17 cellular contexts compared by ENCODE assay signal in the genomic region with DNA sequence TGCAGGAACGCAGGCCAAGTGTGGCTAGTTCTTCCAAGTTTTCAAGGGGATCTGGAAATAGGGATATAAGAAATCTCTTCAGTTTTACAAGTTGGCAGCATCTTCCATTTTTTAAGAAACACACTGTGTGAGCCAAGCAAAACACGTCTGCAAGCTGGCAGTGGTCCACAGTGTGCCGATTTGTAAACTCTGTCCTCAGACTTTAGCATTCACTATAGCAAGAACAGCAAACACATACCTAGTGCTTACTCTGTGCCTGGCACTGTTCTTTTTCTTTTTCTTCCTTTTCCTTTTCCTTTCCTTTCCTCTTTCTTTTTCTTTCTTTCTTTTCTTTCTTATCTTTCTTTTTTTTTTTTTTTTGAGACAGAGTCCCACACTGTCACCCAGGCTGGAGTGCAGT. TPM values are rescaled to one million over a fixed set of nuclear protein-coding genes. Genes with fewer than 3 reads are reported as not detected.
DNase-seq lines count a peak whose midpoint lies in the region; ATAC-seq and TF ChIP-seq lines count a peak whose summit lies in the region.
"Had no signal": no experiment of that assay in that cellular context is flagged by ENCODE, and none has a peak within 500 bp of the region (broad histone marks: within the 10 kb centered on the region; RNA-seq: fewer than 3 reads in every experiment).

No MANE protein-coding gene starts in this region.

- DNase-seq in MG63, result peak; percentile 88
- DNase-seq in choroid plexus epithelial cell (ENCODE audit: low read depth), result peak; percentile 74
- DNase-seq in iris pigment epithelial cell (ENCODE audit: low read depth), result peak; percentile 61
- DNase-seq in testis, result peak; percentile 84
- DNase-seq in NCI-H2171 (lab: John Stamatoyannopoulos, UW), result no peak
- DNase-seq in putamen (ENCODE audit: low spot score), result no peak
- DNase-seq in GM03348 (ENCODE audit: low spot score), result no peak
- DNase-seq: activated CD4-positive, alpha-beta T cell treated with anti-CD3 and anti-CD28 coated beads for 4 hours; central memory CD4-positive, alpha-beta T cell; COR-L47; NCI-H1436 treated with DMSO at 0.1 percent for 48 hours; NCI-H82; SK-N-SH; stimulated activated CD4-positive, alpha-beta T cell treated with anti-CD3 and anti-CD28 coated beads, Interleukin-1b, Interleukin-23, amount 100 ng/mL, for 48 hours had no signal

- H3K9me3 ChIP-seq in MG63, result no peaks in the 10 kb centered on the region
- no peaks in the 10 kb centered on the region for H3K9me3 ChIP-seq in testis
- H3K9me3 ChIP-seq: SK-N-SH had no signal

- TF ChIP-seq CTCF in choroid plexus epithelial cell (conservative IDR thresholded peaks at IDR 0.05; ENCODE audit: low read depth, low read length) (no peak), testis (IDR thresholded peaks at IDR 0.05) (no peak)

- no peak for ATAC-seq in HG03457 (IDR thresholded peaks at IDR 0.05; ENCODE audit: unreplicated experiment)
- ATAC-seq: GM23338 had no signal

- peak overlapping the region in 1 of 2 donors; percentile 97 for H3K27ac ChIP-seq in testis

- intact Hi-C loops in testis (cut with DNase I; ENCODE audit: low total_unique reads), result no loop called here

- H3K4me1 ChIP-seq in testis, result peaks cover 33% of the 10 kb centered on the region

- H3K36me3 ChIP-seq in MG63 (peaks cover 5% of the 10 kb centered on the region; the same call in 1 of the 2 replicates), testis (ENCODE audit: low read depth, missing control alignments) (no peaks in the 10 kb centered on the region)

- H3K27me3 ChIP-seq in MG63 (no peaks in the 10 kb centered on the region), testis (no peaks in the 10 kb centered on the region)

- 37 to 59% methylated on average over 3 of the region's 3 CpGs for WGBS in testis, 2 donors

- TF ChIP-seq POLR2A in testis (IDR thresholded peaks at IDR 0.05), result no peak

- H3K4me3 ChIP-seq in MG63, result no peak overlapping the region
- H3K4me3 ChIP-seq in choroid plexus epithelial cell (ENCODE audit: low read depth, low read length), result no peak overlapping the region
- H3K4me3 ChIP-seq in testis, result no peak overlapping the region
- H3K4me3 ChIP-seq: GM23338 had no signal

RNA-seq across cellular contexts. Expression of gene ORAI3, which starts 2.9 kb away (rescaled TPM):
- total RNA-seq in MG63 (2014; rRNA removed; shearing (Covaris generic); ENCODE audit: low replicate concordance), result 4.1 and 4.2 TPM in 2 replicates
- 10 to 100 TPM; 68.6 to 75.0 TPM for total RNA-seq in testis
- polyA plus RNA-seq in testis (ENCODE audit: insufficient read depth, low read depth, low replicate concordance), result 29.1 TPM

RNA-seq across cellular contexts. Expression of gene SETD1A, which starts 5.8 kb away (rescaled TPM):
- total RNA-seq in MG63 (2014; rRNA removed; shearing (Covaris generic); ENCODE audit: low replicate concordance), result 0.17 and 0.76 TPM in 2 replicates
- total RNA-seq in testis, result 10 to 100 TPM; 45.7 to 45.8 TPM
- polyA plus RNA-seq in testis (ENCODE audit: insufficient read depth, low read depth, low replicate concordance), result 41.4 TPM

RNA-seq across cellular contexts. Expression of gene FBXL19, which starts 28.4 kb away (rescaled TPM):
- total RNA-seq in MG63 (2014; rRNA removed; shearing (Covaris generic); ENCODE audit: low replicate concordance), result 19.5 and 31.2 TPM in 2 replicates
- 100 to 1,000 TPM; 142 to 149 TPM for total RNA-seq in testis
- 47.0 TPM for polyA plus RNA-seq in testis (ENCODE audit: insufficient read depth, low read depth, low replicate concordance)

RNA-seq across cellular contexts. Expression of gene HSD3B7, which starts 33.2 kb away (rescaled TPM):
- total RNA-seq in MG63 (2014; rRNA removed; shearing (Covaris generic); ENCODE audit: low replicate concordance), result 2.1 and 5.0 TPM in 2 replicates
- total RNA-seq in testis, result 1 to 10 TPM; 5.7 to 7.4 TPM
- polyA plus RNA-seq in testis (ENCODE audit: insufficient read depth, low read depth, low replicate concordance), result 8.9 TPM

RNA-seq across cellular contexts. Expression of gene CTF1, which starts 55.4 kb away (rescaled TPM):
- total RNA-seq in MG63 (2014; rRNA removed; shearing (Covaris generic); ENCODE audit: low replicate concordance), result not detected in 2 replicates
- total RNA-seq in testis, result 1 to 10 TPM; 5.9 to 9.0 TPM
- polyA plus RNA-seq in testis (ENCODE audit: insufficient read depth, low read depth, low replicate concordance), result 5.6 TPM
- total RNA-seq: HT-29 had no signal

Comparison
In these comparisons a context has a peak if more than half of its experiments do, and no peak if none do; other contexts are left out.
1. DNase-seq: peak in MG63 (single experiment), choroid plexus epithelial cell (single experiment), iris pigment epithelial cell (single experiment) and testis (single experiment); none in NCI-H2171 (single experiment), putamen (single experiment) and GM03348 (single experiment).
2. RNA of gene ORAI3, which starts 2.9 kb away (total RNA-seq): 68.6 to 75.0 TPM in testis; 4.1 to 4.2 TPM in MG63; every median in the first group is over 10 times any median in the second.
3. RNA of gene SETD1A, which starts 5.8 kb away (total RNA-seq): 45.7 to 45.8 TPM in testis; 0.17 to 0.76 TPM in MG63; every median in the first group is over 10 times any median in the second.